ENCODE assay signal across 17 cellular contexts in the genomic region with DNA sequence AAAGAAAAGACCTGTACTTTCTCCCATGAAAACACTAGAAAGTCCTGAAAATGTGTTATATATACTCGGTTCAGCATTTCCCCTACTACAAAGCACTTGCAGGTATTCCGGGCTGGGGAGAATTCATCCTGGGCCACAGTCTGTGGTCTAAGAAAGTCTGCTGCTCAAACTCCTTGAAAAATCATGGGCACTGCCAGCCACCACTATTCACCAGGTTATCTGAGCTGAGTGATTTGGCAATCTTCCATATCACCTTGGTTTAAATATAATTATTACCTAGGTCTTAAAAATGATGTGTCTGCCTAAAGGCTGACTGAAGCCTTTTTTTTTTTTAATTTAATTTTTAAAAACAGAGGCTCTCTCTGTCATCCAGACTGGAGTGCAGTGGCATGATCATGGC. TPM values are rescaled to one million over a fixed set of nuclear protein-coding genes. Genes with fewer than 3 reads are reported as not detected.
DNase-seq lines count a peak whose midpoint lies in the region; ATAC-seq and TF ChIP-seq lines count a peak whose summit lies in the region.
"Had no signal": no experiment of that assay in that cellular context is flagged by ENCODE, and none has a peak within 500 bp of the region (broad histone marks: within the 10 kb centered on the region; RNA-seq: fewer than 3 reads in every experiment).

No MANE protein-coding gene starts in this region.

- no peaks in the 10 kb centered on the region for H3K9me3 ChIP-seq in testis

- DNase-seq in stimulated activated naive CD8-positive, alpha-beta T cell treated with anti-CD3 and anti-CD28 coated beads, Interleukin-15, amount 100 ng/mL, for 72 hours: no peak
- no peak for DNase-seq in stimulated activated naive CD8-positive, alpha-beta T cell treated with anti-CD3 and anti-CD28 coated beads, Interleukin-15, Interleukin-2, amounts not matched to agents 100 U/mL and 50 U/mL, for 24 hours
- DNase-seq in RWPE1 (ENCODE audit: low spot score) (no peak), left colon (no peak), testis (no peak)
- DNase-seq: activated CD8-positive, alpha-beta memory T cell treated with anti-CD3 and anti-CD28 coated beads, Interleukin-2, amount 50 U/mL, for 48 hours; erythroblast; NCI-H1417 treated with DMSO at 0.1 percent for 48 hours; NCI-H510A treated with DMSO at 0.1 percent for 48 hours; occipital lobe; PC-9; stimulated activated naive B cell treated with anti-CD40 and anti-IgM and Interleukin-4, amounts not matched to agents 10 μg/mL and 1 μg/mL and 100 μg/mL, for 72 hours had no signal

- POLR2A ChIA-PET in RWPE1 (lab: Yijun Ruan, JAX; ENCODE audit: low non-redundant PET): no interaction called here

- H3K27me3 ChIP-seq in testis: no peaks in the 10 kb centered on the region

- no peak for ATAC-seq in stimulated activated naive CD8-positive, alpha-beta T cell treated with anti-CD3 and anti-CD28 coated beads, Interleukin-15, amount 100 ng/mL, for 72 hours
- no peak for ATAC-seq in stimulated activated naive CD8-positive, alpha-beta T cell treated with anti-CD3 and anti-CD28 coated beads, Interleukin-15, Interleukin-2, amounts not matched to agents 100 U/mL and 50 U/mL, for 24 hours
- ATAC-seq in left colon (peak; percentile 33), GM21717 (IDR thresholded peaks at IDR 0.05; ENCODE audit: unreplicated experiment) (no peak), GM21526 (IDR thresholded peaks at IDR 0.05; ENCODE audit: low FRiP score, unreplicated experiment) (no peak), HG03442 (IDR thresholded peaks at IDR 0.05; ENCODE audit: unreplicated experiment) (no peak)
- ATAC-seq: stimulated activated naive B cell treated with anti-CD40 and anti-IgM and Interleukin-4, amounts not matched to agents 10 μg/mL and 1 μg/mL and 100 μg/mL, for 72 hours had no signal

- no peak for TF ChIP-seq POLR2A in testis (IDR thresholded peaks at IDR 0.05)

- H3K36me3 ChIP-seq in testis (ENCODE audit: low read depth, missing control alignments): peaks cover 4% of the 10 kb centered on the region

- TF ChIP-seq CTCF in RWPE1 (conservative IDR thresholded peaks at IDR 0.05; ENCODE audit: low read depth) (no peak), testis (IDR thresholded peaks at IDR 0.05) (no peak)

- CTCF ChIA-PET in RWPE1 (lab: Yijun Ruan, JAX): interaction anchor here (0.6 kb wide), 1 partner anchor 273 kb away, joined by 3 read pairs; no protein-coding TSS in a partner anchor

- H3K27ac Mint-ChIP-seq in stimulated activated naive CD8-positive, alpha-beta T cell treated with anti-CD3 and anti-CD28 coated beads, Interleukin-15, amount 100 ng/mL, for 72 hours: no peak overlapping the region
- H3K27ac Mint-ChIP-seq: stimulated activated naive B cell treated with anti-CD40 and anti-IgM and Interleukin-4, amounts not matched to agents 10 μg/mL and 1 μg/mL and 100 μg/mL, for 72 hours had no signal

- peaks cover 95% of the 10 kb centered on the region for H3K4me1 Mint-ChIP-seq in stimulated activated naive CD8-positive, alpha-beta T cell treated with anti-CD3 and anti-CD28 coated beads, Interleukin-15, amount 100 ng/mL, for 72 hours

- WGBS in testis, 2 donors: 90 to 92% methylated on average over 2 of the region's 2 CpGs

- no peaks in the 10 kb centered on the region for H3K9me3 Mint-ChIP-seq in stimulated activated naive CD8-positive, alpha-beta T cell treated with anti-CD3 and anti-CD28 coated beads, Interleukin-15, amount 100 ng/mL, for 72 hours
- H3K9me3 Mint-ChIP-seq: mesothelial cell of epicardium; stimulated activated naive B cell treated with anti-CD40 and anti-IgM and Interleukin-4, amounts not matched to agents 10 μg/mL and 1 μg/mL and 100 μg/mL, for 72 hours had no signal

- no peaks in the 10 kb centered on the region for H3K27me3 Mint-ChIP-seq in stimulated activated naive CD8-positive, alpha-beta T cell treated with anti-CD3 and anti-CD28 coated beads, Interleukin-15, amount 100 ng/mL, for 72 hours
- H3K27me3 Mint-ChIP-seq: stimulated activated naive B cell treated with anti-CD40 and anti-IgM and Interleukin-4, amounts not matched to agents 10 μg/mL and 1 μg/mL and 100 μg/mL, for 72 hours had no signal

- intact Hi-C loops in left colon (cut with DNase I, micrococcal nuclease) (loop anchor here in 1 of 2 donors (10.0 kb wide), 1 partner anchor 53 kb away; no protein-coding TSS in a partner anchor), testis (cut with DNase I; ENCODE audit: low total_unique reads) (no loop called here)

- H3K4me1 ChIP-seq in testis: peaks cover 59% of the 10 kb centered on the region

- H3K4me3 ChIP-seq in testis: no peak overlapping the region
- H3K4me3 ChIP-seq: PC-9 had no signal

- peak overlapping the region; percentile 37 to 38 for H3K4me3 Mint-ChIP-seq in stimulated activated naive CD8-positive, alpha-beta T cell treated with anti-CD3 and anti-CD28 coated beads, Interleukin-15, amount 100 ng/mL, for 72 hours
- H3K4me3 Mint-ChIP-seq: mesothelial cell of epicardium; stimulated activated naive B cell treated with anti-CD40 and anti-IgM and Interleukin-4, amounts not matched to agents 10 μg/mL and 1 μg/mL and 100 μg/mL, for 72 hours had no signal

- H3K27ac ChIP-seq in RWPE1 (peak overlapping the region; percentile 57), testis (peak overlapping the region in 1 of 2 donors; percentile 31)
- H3K27ac ChIP-seq: PC-9 had no signal

RNA-seq across cellular contexts. Expression of gene FKBP5, which starts 11.3 kb away (rescaled TPM):
- total RNA-seq in left colon (100 to 1,000 TPM in 1 of 2 donors, 10 to 100 TPM in 1; 40.3 to 252 TPM), testis (100 to 1,000 TPM; 156 to 185 TPM)
- 86.8 TPM for polyA plus RNA-seq in testis (ENCODE audit: insufficient read depth, low read depth, low replicate concordance)

RNA-seq across cellular contexts. Expression of gene ARMC12, which starts 59.4 kb away (rescaled TPM):
- under 1 TPM in 1 of 2 donors, not detected in 1; 0.46 TPM for total RNA-seq in left colon
- total RNA-seq in testis: 100 to 1,000 TPM in 1 of 2 donors, 10 to 100 TPM in 1; 46.8 to 104 TPM
- polyA plus RNA-seq in testis (ENCODE audit: insufficient read depth, low read depth, low replicate concordance): 84.9 TPM
- total RNA-seq: glomerular endothelial cell had no signal

Comparison
In these comparisons a context has a peak if more than half of its experiments do, and no peak if none do; other contexts are left out.
1. RNA of gene ARMC12, which starts 59.4 kb away (total RNA-seq): 46.8 to 104 TPM in testis; 0.46 TPM in left colon; every median in the first group is over 10 times any median in the second.